In genomic region chr15:60507596-60508424, GRCh38 we compare ENCODE assay signal across 1 cellular context.
TF ChIP-seq lines count a peak whose summit lies in the region.

No MANE protein-coding gene starts in this region.

TF ChIP-seq in GM23338, 12 proteins besides CTCF, POLR2A, EP300 and RAD21 (continued from another document):
- TF ChIP-seq ZNF462 (CRISPR knock-in tag; IDR thresholded peaks at IDR 0.05) (no peak), STAT1 (IDR thresholded peaks at IDR 0.05; ENCODE audit: unreplicated experiment) (no peak), EZH2phosphoT487 (IDR thresholded peaks at IDR 0.05; ENCODE audit: unreplicated experiment) (no peak), ETS1 (IDR thresholded peaks at IDR 0.05) (no peak), ZNF331 (CRISPR knock-in tag; IDR thresholded peaks at IDR 0.05; ENCODE audit: low read depth) (no peak), REST (IDR thresholded peaks at IDR 0.05; ENCODE audit: unreplicated experiment) (no peak), ZNF114 (CRISPR knock-in tag; IDR thresholded peaks at IDR 0.05) (no peak)
TF ChIP-seq in GM23338: peak in this region for 0.
